ENCODE assay signal across 8 cellular contexts in the genomic region with DNA sequence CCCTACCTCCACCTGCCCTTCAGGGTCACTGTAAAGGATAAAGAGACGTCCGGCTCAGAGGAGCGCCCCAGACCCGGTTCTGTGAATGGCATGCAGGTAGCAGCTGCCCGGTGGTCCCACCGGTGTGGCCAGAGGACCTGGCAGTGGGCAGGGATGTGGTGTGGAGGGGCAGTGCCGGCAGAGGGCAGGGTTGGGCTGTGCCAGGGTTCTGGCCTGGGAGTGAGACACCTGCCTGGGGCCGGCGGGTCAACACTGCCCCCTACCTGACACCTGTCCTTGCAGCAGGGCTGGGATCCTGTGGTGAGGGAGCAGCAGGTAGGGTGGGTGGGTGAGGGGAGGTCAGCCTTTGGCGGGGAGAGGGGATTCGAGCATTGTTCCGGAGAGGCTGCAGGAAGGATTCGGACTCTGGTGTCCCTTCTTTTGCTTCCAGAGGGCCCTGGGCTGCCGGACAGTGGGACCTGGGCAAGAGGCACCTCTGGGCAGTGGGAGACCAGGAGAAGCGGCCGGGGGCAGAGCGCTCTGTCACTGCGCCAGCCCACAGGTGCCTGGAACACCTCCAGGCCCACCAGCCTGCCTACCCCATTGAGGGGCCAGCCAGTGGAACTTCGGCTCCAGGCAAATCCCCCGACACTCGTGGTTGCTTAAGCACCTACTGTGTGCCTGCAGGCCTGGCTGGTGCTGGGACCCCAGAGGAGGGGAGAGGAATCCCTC. TPM values are rescaled to one million over a fixed set of nuclear protein-coding genes. Genes with fewer than 3 reads are reported as not detected.
DNase-seq lines count a peak whose midpoint lies in the region; ATAC-seq and TF ChIP-seq lines count a peak whose summit lies in the region.

No MANE protein-coding gene starts in this region.

- no peak for DNase-seq in AG04450 (ENCODE audit: low read depth, low spot score)
- peak; percentile 88 for DNase-seq in WERI-Rb-1
- peak; percentile 92 to 95 (median 93) for DNase-seq in mucosa of descending colon
- peak; percentile 91 to 93 for DNase-seq in upper lobe of left lung
- DNase-seq in globus pallidus (ENCODE audit: low spot score), result no peak

- no peaks in the 10 kb centered on the region for H4K20me1 ChIP-seq in KMS-11 (ENCODE audit: insufficient read depth)

- H3K36me3 ChIP-seq in KMS-11 (ENCODE audit: insufficient read depth) (no peaks in the 10 kb centered on the region), WERI-Rb-1 (no peaks in the 10 kb centered on the region), endocrine pancreas (ENCODE audit: control insufficient read depth, insufficient read depth, low read length) (no peaks in the 10 kb centered on the region), mucosa of descending colon (ENCODE audit: low read depth) (no peaks in the 10 kb centered on the region), upper lobe of left lung (no peaks in the 10 kb centered on the region)

- POLR2A ChIA-PET in AG04450 (lab: Yijun Ruan, JAX), result interaction anchor here (0.6 to 2.5 kb wide), 6 partner anchors 15 to 989 kb away, joined by 3 to 32 read pairs (median 4); a partner anchor contains a TSS

- H3K4me2 ChIP-seq in KMS-11, result peak overlapping the region; percentile 86

- H3K27me3 ChIP-seq in AG04450 (ENCODE audit: control insufficient read depth, insufficient read depth, low read length) (no peaks in the 10 kb centered on the region), KMS-11 (ENCODE audit: insufficient read depth, low read depth) (peaks cover 26% of the 10 kb centered on the region), WERI-Rb-1 (ENCODE audit: insufficient read depth, low read depth, severe bottlenecking) (peaks cover 40% of the 10 kb centered on the region), endocrine pancreas (ENCODE audit: control insufficient read depth, insufficient read depth, low read length) (peaks cover 2% of the 10 kb centered on the region), upper lobe of left lung (peaks cover 0 to 13% (median 0%) of the 10 kb centered on the region in 4 donors)

- no peak for TF ChIP-seq EP300 in upper lobe of left lung (IDR thresholded peaks at IDR 0.05)

- no peaks in the 10 kb centered on the region for H3K79me2 ChIP-seq in KMS-11 (ENCODE audit: insufficient read depth, low read depth)

- ATAC-seq in GM18502 (IDR thresholded peaks at IDR 0.05; ENCODE audit: poor library complexity, unreplicated experiment), result peak; percentile 24
- ATAC-seq in mucosa of descending colon, result peak; percentile 70
- ATAC-seq in upper lobe of left lung (ENCODE audit: low FRiP score in 2 of 2), result peak; percentile 45 to 90

- CTCF ChIA-PET in AG04450 (lab: Charles Lee), result interaction anchor here (1.1 to 2.3 kb wide), 6 partner anchors 15 to 398 kb away, joined by 3 to 15 read pairs (median 4); no protein-coding TSS in a partner anchor

- peak overlapping the region; percentile 68 for H2AFZ ChIP-seq in KMS-11 (ENCODE audit: low read depth)

- H3K9me3 ChIP-seq in AG04450 (ENCODE audit: control insufficient read depth, insufficient read depth, low read length) (no peaks in the 10 kb centered on the region; the same call in 1 of the 2 replicates), WERI-Rb-1 (ENCODE audit: severe bottlenecking) (no peaks in the 10 kb centered on the region), endocrine pancreas (ENCODE audit: control insufficient read depth, low read length) (no peaks in the 10 kb centered on the region), mucosa of descending colon (no peaks in the 10 kb centered on the region), upper lobe of left lung (no peaks in the 10 kb centered on the region)

- TF ChIP-seq POLR2A in upper lobe of left lung (IDR thresholded peaks at IDR 0.05), result no peak

- intact Hi-C loops in mucosa of descending colon (cut with DNase I, micrococcal nuclease), result no loop called here

- 39 to 47% methylated on average over 13 to 21 of the region's 21 CpGs for WGBS in upper lobe of left lung, 2 donors

- TF ChIP-seq CTCF in AG04450 (IDR thresholded peaks at IDR 0.05; ENCODE audit: low read depth, low read length) (no peak; the same call in none of the 2 replicates), KMS-11 (conservative IDR thresholded peaks at IDR 0.05; ENCODE audit: low read depth, low read length) (peak; percentile 89), WERI-Rb-1 (IDR thresholded peaks at IDR 0.05; ENCODE audit: low read depth, low read length) (peak; percentile 93), mucosa of descending colon (IDR thresholded peaks at IDR 0.05) (peak; percentile 75), upper lobe of left lung (IDR thresholded peaks at IDR 0.05) (peak; percentile 67 to 90 (median 80))

- H3K4me3 ChIP-seq in AG04450 (ENCODE audit: low read depth, low read length) (peak overlapping the region; percentile 77), KMS-11 (IDR thresholded peaks at IDR 0.05; ENCODE audit: insufficient read depth, low read depth, low read length) (no peak overlapping the region), WERI-Rb-1 (ENCODE audit: low read depth, low read length) (no peak overlapping the region), endocrine pancreas (ENCODE audit: control insufficient read depth, insufficient read depth, low read length) (peak overlapping the region; percentile 40), mucosa of descending colon (no peak overlapping the region), upper lobe of left lung (peak overlapping the region in 3 of 4 donors; percentile 62 to 65 (median 63))

- H3K27ac ChIP-seq in AG04450 (ENCODE audit: low read depth, low read length), result peak overlapping the region; percentile 92
- no peak overlapping the region for H3K27ac ChIP-seq in KMS-11
- no peak overlapping the region for H3K27ac ChIP-seq in WERI-Rb-1
- H3K27ac ChIP-seq in upper lobe of left lung, result peak overlapping the region; percentile 54 to 85 (median 75)

- H3K9ac ChIP-seq in KMS-11 (peak overlapping the region; percentile 60; the same call in 1 of the 2 replicates), endocrine pancreas (ENCODE audit: control insufficient read depth, insufficient read depth, low read length) (peak overlapping the region; percentile 81)

- H3K4me1 ChIP-seq in KMS-11 (ENCODE audit: low read depth, poor library complexity, severe bottlenecking) (peaks cover 22% of the 10 kb centered on the region), endocrine pancreas (ENCODE audit: control insufficient read depth, insufficient read depth, low read length) (no peaks in the 10 kb centered on the region), mucosa of descending colon (ENCODE audit: low read depth) (peaks cover 20% of the 10 kb centered on the region), upper lobe of left lung (peaks cover 29 to 52% (median 35%) of the 10 kb centered on the region in 4 donors)

RNA-seq across cellular contexts. Expression of gene PHLDA2, which starts 1.6 kb away (rescaled TPM):
- 9.6 and 14.4 TPM in 2 replicates for polyA plus RNA-seq in AG04450 (2011; rRNA removed)
- polyA minus RNA-seq in AG04450 (2011; rRNA and poly(A)+ RNA removed), result 3.2 and 3.6 TPM in 2 replicates
- 10 to 100 TPM in 2 of 3 donors, 1 to 10 TPM in 1; 8.9 to 25.6 (median 23.9) TPM for total RNA-seq in mucosa of descending colon
- 10 to 100 TPM in 4 of 6 donors, 1 to 10 TPM in 1, not detected in 1; 8.6 to 38.9 (median 21.0) TPM for total RNA-seq in upper lobe of left lung

RNA-seq across cellular contexts. Expression of gene CDKN1C, which starts 45.3 kb away (rescaled TPM):
- polyA plus RNA-seq in AG04450 (2011; rRNA removed), result 6.3 and 8.1 TPM in 2 replicates
- polyA minus RNA-seq in AG04450 (2011; rRNA and poly(A)+ RNA removed), result 1.8 and 4.0 TPM in 2 replicates
- total RNA-seq in mucosa of descending colon (10 to 100 TPM in 2 of 3 donors, 1 to 10 TPM in 1; 3.0 to 40.3 (median 10.2) TPM), upper lobe of left lung (10 to 100 TPM; 23.4 to 71.9 (median 33.6) TPM)

Comparison
In these comparisons a context has a peak if more than half of its experiments do, and no peak if none do; other contexts are left out.
1. DNase-seq: peak in WERI-Rb-1 (single experiment), mucosa of descending colon (3 of 3) and upper lobe of left lung (2 of 2); none in AG04450 (single experiment) and globus pallidus (single experiment).
2. H3K27ac ChIP-seq: peak in AG04450 (single experiment) and upper lobe of left lung (4 of 4); none in KMS-11 (single experiment) and WERI-Rb-1 (single experiment).
3. H3K4me3 ChIP-seq: peak in AG04450 (single experiment), endocrine pancreas (single experiment) and upper lobe of left lung (3 of 4); none in KMS-11 (single experiment), WERI-Rb-1 (single experiment) and mucosa of descending colon (single experiment).
4. Peak in every context shown above with its lines, with median percentiles within 50 percentile points of each other: ATAC-seq.